ENCODE assay signal across 2 cellular contexts in the genomic region with DNA sequence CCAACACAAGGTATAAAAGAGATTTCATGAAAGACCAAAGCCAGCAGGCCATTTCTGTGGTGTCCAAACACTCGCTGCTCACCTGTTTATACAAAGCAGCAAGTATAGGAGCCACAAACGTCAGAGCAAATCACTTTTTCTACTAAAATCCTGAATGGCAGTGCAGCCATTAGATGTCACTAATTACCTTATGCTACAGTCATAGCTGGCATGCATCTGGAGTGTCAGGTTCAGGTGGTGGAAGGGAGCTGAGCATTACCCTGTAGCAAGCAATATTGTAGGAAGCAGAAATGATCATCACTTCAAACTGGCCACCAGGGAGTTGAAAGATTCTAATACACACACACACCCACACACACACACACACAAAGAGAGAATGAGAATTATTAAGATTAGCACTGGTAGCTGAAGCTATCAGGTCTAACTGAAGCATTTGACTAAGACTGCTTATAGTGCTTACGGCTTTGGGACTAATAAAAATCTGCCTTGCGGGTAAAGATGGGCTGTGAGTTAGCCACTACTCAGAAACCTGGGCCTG.
TF ChIP-seq lines count a peak whose summit lies in the region.

No MANE protein-coding gene starts in this region.

TF ChIP-seq in GM12891, 5 proteins besides CTCF, POLR2A, EP300 and RAD21:
- no peak for TF ChIP-seq POU2F2 (IDR thresholded peaks at IDR 0.05; ENCODE audit: low read depth, low read length)
- TF ChIP-seq PAX5 (IDR thresholded peaks at IDR 0.05; ENCODE audit: insufficient read depth, low read length, severe bottlenecking): no peak
- no peak for TF ChIP-seq POLR2AphosphoS5 (IDR thresholded peaks at IDR 0.05; ENCODE audit: low read depth, low read length)
TF ChIP-seq in GM12891: peak in this region for 0.

TF ChIP-seq in IMR-90, 13 proteins besides CTCF, POLR2A, EP300 and RAD21:
- TF ChIP-seq, protein P1, sequence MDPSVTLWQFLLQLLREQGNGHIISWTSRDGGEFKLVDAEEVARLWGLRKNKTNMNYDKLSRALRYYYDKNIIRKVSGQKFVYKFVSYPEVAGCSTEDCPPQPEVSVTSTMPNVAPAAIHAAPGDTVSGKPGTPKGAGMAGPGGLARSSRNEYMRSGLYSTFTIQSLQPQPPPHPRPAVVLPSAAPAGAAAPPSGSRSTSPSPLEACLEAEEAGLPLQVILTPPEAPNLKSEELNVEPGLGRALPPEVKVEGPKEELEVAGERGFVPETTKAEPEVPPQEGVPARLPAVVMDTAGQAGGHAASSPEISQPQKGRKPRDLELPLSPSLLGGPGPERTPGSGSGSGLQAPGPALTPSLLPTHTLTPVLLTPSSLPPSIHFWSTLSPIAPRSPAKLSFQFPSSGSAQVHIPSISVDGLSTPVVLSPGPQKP (IDR thresholded peaks at IDR 0.05; ENCODE audit: borderline replicate concordance, low read depth, low read length): no peak
- TF ChIP-seq BHLHE40 (IDR thresholded peaks at IDR 0.05; ENCODE audit: low read depth, low read length) (no peak), CHD1 (IDR thresholded peaks at IDR 0.05; ENCODE audit: low read depth, low read length) (no peak), MAZ (IDR thresholded peaks at IDR 0.05; ENCODE audit: borderline replicate concordance, low read depth, low read length) (no peak), RCOR1 (IDR thresholded peaks at IDR 0.05; ENCODE audit: insufficient replicate concordance, low read length) (no peak), MXI1 (IDR thresholded peaks at IDR 0.05; ENCODE audit: borderline replicate concordance, low read depth, low read length) (no peak), SMC3 (IDR thresholded peaks at IDR 0.05; ENCODE audit: low read depth, low read length) (no peak), USF2 (IDR thresholded peaks at IDR 0.05; ENCODE audit: low read depth, low read length) (no peak), MAFK (IDR thresholded peaks at IDR 0.05; ENCODE audit: low read depth, low read length) (no peak), CEBPB (IDR thresholded peaks at IDR 0.05; ENCODE audit: low read depth, low read length) (no peak), FOS (IDR thresholded peaks at IDR 0.05; ENCODE audit: low read depth, low read length) (no peak), RFX5 (IDR thresholded peaks at IDR 0.05; ENCODE audit: low read depth, low read length) (no peak), NFE2L2 (IDR thresholded peaks at IDR 0.05; ENCODE audit: low read depth, low read length) (no peak)
